In the genomic region with DNA sequence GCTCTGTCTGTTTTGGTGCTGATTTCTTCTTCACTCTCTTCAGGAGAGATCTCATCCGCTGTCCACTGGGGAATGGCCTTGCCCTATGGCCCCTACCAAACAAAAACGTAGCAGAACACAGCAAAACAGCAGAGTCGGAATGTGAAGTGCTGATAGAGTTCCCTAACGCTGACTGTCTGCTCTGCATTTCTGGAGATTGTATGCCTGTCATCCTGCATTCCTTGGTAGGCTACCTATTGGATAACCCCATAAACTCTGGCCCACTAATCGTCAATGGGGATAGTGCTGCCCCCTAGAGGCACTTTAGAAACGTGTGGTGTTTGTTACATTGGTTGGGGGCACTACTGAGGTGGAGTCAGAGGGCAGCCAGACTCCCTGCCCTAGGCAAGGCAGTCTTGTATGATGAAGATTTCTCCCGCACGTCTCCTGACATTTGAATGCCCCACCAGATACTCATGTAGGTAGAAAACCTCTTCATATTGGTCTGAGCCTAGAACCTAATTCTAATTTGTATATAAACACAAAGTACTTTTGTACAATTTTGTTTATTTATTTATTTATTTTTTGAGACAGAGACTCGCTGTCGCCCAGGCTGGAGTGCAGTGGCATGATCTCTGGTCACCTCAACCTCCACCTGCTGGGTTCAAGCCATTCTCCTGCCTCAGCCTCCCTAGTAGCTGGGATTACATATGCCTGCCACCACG, we compare ENCODE assay signal across 8 cellular contexts. TPM values are rescaled to one million over a fixed set of nuclear protein-coding genes. Genes with fewer than 3 reads are reported as not detected.
DNase-seq lines count a peak whose midpoint lies in the region; ATAC-seq lines count a peak whose summit lies in the region.

No MANE protein-coding gene starts in this region.

- no peak overlapping the region for H2AFZ ChIP-seq in trophoblast cell (ENCODE audit: insufficient read depth, low read length, poor library complexity)

- no peak for ATAC-seq in HG03565 (IDR thresholded peaks at IDR 0.05; ENCODE audit: unreplicated experiment)

- H3K23ac ChIP-seq in trophoblast cell (ENCODE audit: low read length): no peak overlapping the region

- no peak overlapping the region for H2BK12ac ChIP-seq in trophoblast cell (ENCODE audit: low read length)

- H3K9ac ChIP-seq in trophoblast cell (ENCODE audit: low read length): no peak overlapping the region

- no peak overlapping the region for H3K27ac ChIP-seq in trophoblast cell (ENCODE audit: low read depth, low read length)

- no peak overlapping the region for H4K12ac ChIP-seq in trophoblast cell (ENCODE audit: low read depth, low read length)

- no CpG with 5 or more reads among the region's 11 CpGs for WGBS in trophoblast cell (ENCODE audit: extremely low coverage, insufficient coverage, insufficient read length)

- no peak overlapping the region for H3K18ac ChIP-seq in trophoblast cell (ENCODE audit: low read length)

- no peaks in the 10 kb centered on the region for H3K36me3 ChIP-seq in trophoblast cell (ENCODE audit: control insufficient read depth in 1 of 2, insufficient read depth in 2 of 2, low read length in 2 of 2)

- intact Hi-C loops in head of caudate nucleus (cut with DNase I): no loop called here

- no peak overlapping the region for H2BK5ac ChIP-seq in trophoblast cell (ENCODE audit: low read depth, low read length, poor library complexity)

- H3K4ac ChIP-seq in trophoblast cell (ENCODE audit: low read depth, low read length): no peak overlapping the region

- H3K79me2 ChIP-seq in trophoblast cell (ENCODE audit: control insufficient read depth, insufficient read depth, low read length, poor library complexity): no peaks in the 10 kb centered on the region

- H3K79me1 ChIP-seq in trophoblast cell (ENCODE audit: low read length): peaks cover 7% of the 10 kb centered on the region

- no peak overlapping the region for H4K8ac ChIP-seq in trophoblast cell (ENCODE audit: low read depth, low read length)

- H2AK5ac ChIP-seq in trophoblast cell (ENCODE audit: low read length): no peak overlapping the region

- H3K4me2 ChIP-seq in trophoblast cell (ENCODE audit: low read length): no peak overlapping the region

- no peaks in the 10 kb centered on the region for H3K27me3 ChIP-seq in trophoblast cell (ENCODE audit: insufficient read depth, low read length)

- no peak overlapping the region for H3K14ac ChIP-seq in trophoblast cell (ENCODE audit: low read length)

- H2BK120ac ChIP-seq in trophoblast cell (ENCODE audit: insufficient read depth, low read length, poor library complexity): peak overlapping the region; percentile 17

- no peak overlapping the region for H4K91ac ChIP-seq in trophoblast cell (ENCODE audit: low read depth, low read length)

- H3K4me1 ChIP-seq in trophoblast cell (ENCODE audit: control insufficient read depth in 1 of 2, insufficient read depth in 2 of 2, low read length in 2 of 2): peaks cover 10% of the 10 kb centered on the region in 2 experiments

- no peak overlapping the region for H3K4me3 ChIP-seq in trophoblast cell (ENCODE audit: low read depth, low read length)

- H3K9me3 ChIP-seq in trophoblast cell (ENCODE audit: insufficient read depth, low read depth, low read length): no peaks in the 10 kb centered on the region

- DNase-seq in DMS79 treated with DMSO at 0.1 percent for 48 hours (lab: John Stamatoyannopoulos, UW) (peak; percentile 33), KG1 (lab: John Stamatoyannopoulos, UW) (peak; percentile 11), OCI-M1 (lab: John Stamatoyannopoulos, UW) (peak; percentile 53), head of caudate nucleus (peak in 37 of 42 donors; percentile 25 to 86 (median 61)), trophoblast cell (peak; percentile 87 to 96)
- DNase-seq in activated gamma-delta T cell treated with anti-CD3 and anti-CD28 coated beads, Interleukin-2, amount 50 U/mL, for 16 hours (ENCODE audit: low read depth): peak; percentile 27
- DNase-seq in activated CD4-positive, CD25-positive, alpha-beta regulatory T cell (lab: John Stamatoyannopoulos, UW): no peak

RNA-seq across cellular contexts. Expression of gene MAGEF1, which starts 15.6 kb away (rescaled TPM):
- 28.9 and 31.1 TPM in 2 replicates for polyA plus RNA-seq in trophoblast cell (2013)

Comparison
In these comparisons a context has a peak if more than half of its experiments do, and no peak if none do; other contexts are left out.
1. DNase-seq: peak in DMS79 treated with DMSO at 0.1 percent for 48 hours (single experiment), KG1 (single experiment), OCI-M1 (single experiment), activated gamma-delta T cell treated with anti-CD3 and anti-CD28 coated beads, Interleukin-2, amount 50 U/mL, for 16 hours (single experiment), head of caudate nucleus (37 of 42) and trophoblast cell (2 of 2); none in activated CD4-positive, CD25-positive, alpha-beta regulatory T cell (0 of 4).